22 cellular contexts compared by ENCODE assay signal in genomic region chr4:119510750-119511149, GRCh38.
DNase-seq lines count a peak whose midpoint lies in the region; ATAC-seq, FAIRE-seq and TF ChIP-seq lines count a peak whose summit lies in the region.
"Had no signal": no experiment of that assay in that cellular context is flagged by ENCODE, and none has a peak within 500 bp of the region (broad histone marks: within the 10 kb centered on the region; RNA-seq: fewer than 3 reads in every experiment).

No MANE protein-coding gene starts in this region.

- FAIRE-seq in astrocyte (lab: Jason Lieb, UNC) = no peak

- H3K27ac ChIP-seq in astrocyte (ENCODE audit: low read depth, low read length) (no peak overlapping the region), left lung (no peak overlapping the region), thoracic aorta (peak overlapping the region; percentile 70 to 73)
- H3K27ac ChIP-seq: neutrophil had no signal

- peaks cover 2% of the 10 kb centered on the region for H3K36me3 Mint-ChIP-seq in astrocyte (ENCODE audit: low read depth, unreplicated experiment)
- peaks cover 14 to 29% of the 10 kb centered on the region in 2 donors for H3K36me3 Mint-ChIP-seq in stimulated activated naive B cell treated with anti-CD40 and anti-IgM and Interleukin-4, amounts not matched to agents 10 μg/mL and 1 μg/mL and 100 μg/mL, for 72 hours

- no peaks in the 10 kb centered on the region for H3K9me3 Mint-ChIP-seq in astrocyte (ENCODE audit: unreplicated experiment)
- no peaks in the 10 kb centered on the region for H3K9me3 Mint-ChIP-seq in stimulated activated naive B cell treated with anti-CD40 and anti-IgM and Interleukin-4, amounts not matched to agents 10 μg/mL and 1 μg/mL and 100 μg/mL, for 72 hours

- no peak overlapping the region for H3K4me2 ChIP-seq in astrocyte (ENCODE audit: low read length)

- H3K4me3 Mint-ChIP-seq in astrocyte (ENCODE audit: unreplicated experiment) = no peak overlapping the region
- no peak overlapping the region for H3K4me3 Mint-ChIP-seq in stimulated activated naive B cell treated with anti-CD40 and anti-IgM and Interleukin-4, amounts not matched to agents 10 μg/mL and 1 μg/mL and 100 μg/mL, for 72 hours
- H3K4me3 Mint-ChIP-seq: activated CD8-positive, alpha-beta T cell treated with anti-CD3 and anti-CD28 coated beads, Interleukin-2, amount 10 ng/mL, durations not matched to agents 7 days and 5 days had no signal

- no peak for TF ChIP-seq CTCF in astrocyte (IDR thresholded peaks at IDR 0.05; ENCODE audit: insufficient read depth, low read depth, low read length)
- no peak for TF ChIP-seq CTCF in left lung (IDR thresholded peaks at IDR 0.05)
- TF ChIP-seq CTCF in thoracic aorta (IDR thresholded peaks at IDR 0.05) = no peak

- ATAC-seq in left lung (peak; percentile 30), thoracic aorta (ENCODE audit: insufficient number of reproducible peaks, low FRiP score, low read depth) (peak; percentile 40)
- ATAC-seq in stimulated activated naive B cell treated with anti-CD40 and anti-IgM and Interleukin-4, amounts not matched to agents 10 μg/mL and 1 μg/mL and 100 μg/mL, for 72 hours (replicated peaks) = no peak
- ATAC-seq: activated CD4-positive, CD25-positive, alpha-beta regulatory T cell treated with anti-CD3 and anti-CD28 coated beads, Interleukin-2, amount 50 U/mL, for 24 hours; activated CD8-positive, alpha-beta T cell treated with anti-CD3 and anti-CD28 coated beads, Interleukin-2, amount 10 ng/mL, durations not matched to agents 7 days and 5 days; mucosa of descending colon had no signal

- intact Hi-C loops in left lung (cut with DNase I) = no loop called here

- H3K27ac Mint-ChIP-seq in astrocyte (ENCODE audit: unreplicated experiment) = no peak overlapping the region
- H3K27ac Mint-ChIP-seq in stimulated activated naive B cell treated with anti-CD40 and anti-IgM and Interleukin-4, amounts not matched to agents 10 μg/mL and 1 μg/mL and 100 μg/mL, for 72 hours = no peak overlapping the region
- H3K27ac Mint-ChIP-seq: activated CD8-positive, alpha-beta T cell treated with anti-CD3 and anti-CD28 coated beads, Interleukin-2, amount 10 ng/mL, durations not matched to agents 7 days and 5 days had no signal

- CTCF ChIA-PET in HEK293T (lab: Yijun Ruan, JAX) = no interaction called here

- peaks cover 4% of the 10 kb centered on the region for H3K4me1 Mint-ChIP-seq in astrocyte (ENCODE audit: low read depth, unreplicated experiment)
- H3K4me1 Mint-ChIP-seq in stimulated activated naive B cell treated with anti-CD40 and anti-IgM and Interleukin-4, amounts not matched to agents 10 μg/mL and 1 μg/mL and 100 μg/mL, for 72 hours = no peaks in the 10 kb centered on the region

- H4K20me1 ChIP-seq in astrocyte (ENCODE audit: insufficient read depth, low read length) = no peaks in the 10 kb centered on the region

- H3K4me3 ChIP-seq in astrocyte (ENCODE audit: insufficient read depth, low read depth, low read length) (no peak overlapping the region), left lung (no peak overlapping the region), thoracic aorta (no peak overlapping the region)
- H3K4me3 ChIP-seq: HAP-1, mucosa of descending colon had no signal

- no peaks in the 10 kb centered on the region for H3K9me3 ChIP-seq in astrocyte (ENCODE audit: insufficient read depth, low read depth, low read length)
- no peaks in the 10 kb centered on the region for H3K9me3 ChIP-seq in left lung
- H3K9me3 ChIP-seq in thoracic aorta = no peaks in the 10 kb centered on the region
- H3K9me3 ChIP-seq: HAP-1, mucosa of descending colon, neutrophil had no signal

- H3K36me3 ChIP-seq in astrocyte (ENCODE audit: insufficient read depth, low read length) (peaks cover 17% of the 10 kb centered on the region), left lung (peaks cover 0 to 31% of the 10 kb centered on the region in 2 donors), thoracic aorta (peaks cover 21% of the 10 kb centered on the region)

- no peaks in the 10 kb centered on the region for H3K27me3 Mint-ChIP-seq in astrocyte (ENCODE audit: low read depth, unreplicated experiment)
- no peaks in the 10 kb centered on the region for H3K27me3 Mint-ChIP-seq in stimulated activated naive B cell treated with anti-CD40 and anti-IgM and Interleukin-4, amounts not matched to agents 10 μg/mL and 1 μg/mL and 100 μg/mL, for 72 hours

- no peak overlapping the region for H2AFZ ChIP-seq in astrocyte (ENCODE audit: low read depth, low read length)

- no peaks in the 10 kb centered on the region for H3K27me3 ChIP-seq in astrocyte (ENCODE audit: insufficient read depth, low read length)
- no peaks in the 10 kb centered on the region for H3K27me3 ChIP-seq in left lung
- H3K27me3 ChIP-seq in thoracic aorta (replicated peaks; ENCODE audit: insufficient read depth) = no peaks in the 10 kb centered on the region
- H3K27me3 ChIP-seq: neutrophil had no signal

- H3K4me1 ChIP-seq in astrocyte (ENCODE audit: insufficient read depth, low read length) (no peaks in the 10 kb centered on the region), left lung (no peaks in the 10 kb centered on the region), thoracic aorta (ENCODE audit: control insufficient read depth in 1 of 2, low read depth in 2 of 2) (peaks cover 19 to 82% of the 10 kb centered on the region in 2 donors)

- no peak overlapping the region for H3K9ac ChIP-seq in astrocyte (ENCODE audit: low read length)

- POLR2A ChIA-PET in HEK293T (lab: Yijun Ruan, JAX) = no interaction called here

- peak; percentile 8 for DNase-seq in EL
- DNase-seq in astrocyte (ENCODE audit: low read depth) = peak; percentile 54
- no peak for DNase-seq in left lung
- no peak for DNase-seq in thoracic aorta (ENCODE audit: low spot score)
- DNase-seq in T-helper 9 cell = no peak
- DNase-seq in HEK293T (ENCODE audit: extremely low spot score) = no peak
- DNase-seq in stimulated activated naive B cell treated with anti-CD40 and anti-IgM and Interleukin-4, amounts not matched to agents 10 μg/mL and 1 μg/mL and 100 μg/mL, for 72 hours = no peak
- DNase-seq: activated CD8-positive, alpha-beta T cell treated with anti-CD3 and anti-CD28 coated beads, Interleukin-2, amount 10 ng/mL, durations not matched to agents 7 days and 5 days; activated naive CD4-positive, alpha-beta T cell treated with Interleukin-2 at 50 U/mL for 16 hours; activated T-cell treated with anti-CD3 and anti-CD28 coated beads, Interleukin-2, amount 50 U/mL, for 1 hour; AML-193; amygdala; DMS79; head of caudate nucleus; mucosa of descending colon; NCI-H1417; NCI-H69; RPMI8226; stimulated activated CD8-positive, alpha-beta memory T cell treated with anti-CD3 and anti-CD28 coated beads, Interleukin-4, amount 100 ng/mL, for 48 hours had no signal

- H3K79me2 ChIP-seq in astrocyte (ENCODE audit: insufficient read depth, low read length) = no peaks in the 10 kb centered on the region

TF ChIP-seq in HEK293T, 16 proteins besides CTCF, POLR2A, EP300 and RAD21:
- TF ChIP-seq SUZ12 (IDR thresholded peaks at IDR 0.05) (no peak), ELF4 (IDR thresholded peaks at IDR 0.05) (no peak), PKNOX1 (IDR thresholded peaks at IDR 0.05) (no peak), FOXA1 (IDR thresholded peaks at IDR 0.05) (no peak), FOXM1 (IDR thresholded peaks at IDR 0.05; ENCODE audit: borderline replicate concordance) (no peak), ARNT (IDR thresholded peaks at IDR 0.05) (no peak), BHLHE40 (IDR thresholded peaks at IDR 0.05; ENCODE audit: borderline replicate concordance) (no peak), L3MBTL2 (conservative IDR thresholded peaks at IDR 0.05) (no peak), ZNF384 (IDR thresholded peaks at IDR 0.05) (no peak), HDGF (IDR thresholded peaks at IDR 0.05; ENCODE audit: borderline replicate concordance) (no peak), FOXK2 (IDR thresholded peaks at IDR 0.05) (no peak), TARDBP (IDR thresholded peaks at IDR 0.05) (no peak), NFRKB (IDR thresholded peaks at IDR 0.05) (no peak), CTBP1 (IDR thresholded peaks at IDR 0.05; ENCODE audit: borderline replicate concordance) (no peak), LEF1 (IDR thresholded peaks at IDR 0.05; ENCODE audit: borderline replicate concordance) (no peak), SP1 (IDR thresholded peaks at IDR 0.05) (no peak)

Comparison
In these comparisons a context has a peak if more than half of its experiments do, and no peak if none do; other contexts are left out.
1. DNase-seq: peak in EL (single experiment) and astrocyte (single experiment); none in left lung (0 of 2), thoracic aorta (single experiment), T-helper 9 cell (single experiment), HEK293T (single experiment) and stimulated activated naive B cell treated with anti-CD40 and anti-IgM and Interleukin-4, amounts not matched to agents 10 μg/mL and 1 μg/mL and 100 μg/mL, for 72 hours (single experiment).
2. H3K27ac ChIP-seq: peak in thoracic aorta (2 of 2); none in astrocyte (single experiment) and left lung (0 of 2).
3. ATAC-seq: peak in left lung (single experiment) and thoracic aorta (single experiment); none in stimulated activated naive B cell treated with anti-CD40 and anti-IgM and Interleukin-4, amounts not matched to agents 10 μg/mL and 1 μg/mL and 100 μg/mL, for 72 hours (0 of 2).